Comparison of ENCODE assay signal across 1 cellular context in genomic region chr4:26936284-26937065, GRCh38.
TF ChIP-seq lines count a peak whose summit lies in the region.

No MANE protein-coding gene starts in this region.

TF ChIP-seq in HepG2, 621 proteins besides CTCF, POLR2A, EP300 and RAD21 (continued from another document):
- TF ChIP-seq AHDC1 (CRISPR knock-in tag; IDR thresholded peaks at IDR 0.05; ENCODE audit: borderline replicate concordance) (peak; percentile 50; the same call in 1 of the 2 replicates), SALL1 (CRISPR knock-in tag; IDR thresholded peaks at IDR 0.05) (peak; percentile 70), ARID5B (CRISPR knock-in tag; IDR thresholded peaks at IDR 0.05) (peak; percentile 84), ZNF292 (CRISPR knock-in tag; IDR thresholded peaks at IDR 0.05; ENCODE audit: borderline replicate concordance, low read depth) (peak; percentile 76), HDAC2 (CRISPR knock-in tag; IDR thresholded peaks at IDR 0.05) (0 out of 2 replicates have a peak, but pooled peaks have one; percentile 27), ATF1 (CRISPR knock-in tag; IDR thresholded peaks at IDR 0.05) (no peak), NFE2 (CRISPR knock-in tag; IDR thresholded peaks at IDR 0.05) (no peak), ZNF800 (CRISPR knock-in tag; IDR thresholded peaks at IDR 0.05) (no peak), ZKSCAN5 (CRISPR knock-in tag; IDR thresholded peaks at IDR 0.05) (no peak), ARNT (IDR thresholded peaks at IDR 0.05) (no peak), MXD4 (CRISPR knock-in tag; IDR thresholded peaks at IDR 0.05) (peak; percentile 49; the same call in 1 of the 2 replicates), HNRNPH1 (optimal IDR thresholded peaks at IDR 0.05; ENCODE audit: low read depth, low read length) (no peak), ZFX (CRISPR knock-in tag; IDR thresholded peaks at IDR 0.05; ENCODE audit: low read depth) (no peak), MBD4 (IDR thresholded peaks at IDR 0.05; ENCODE audit: borderline replicate concordance, low read length) (no peak), ZNF614 (CRISPR knock-in tag; IDR thresholded peaks at IDR 0.05; ENCODE audit: borderline replicate concordance) (0 out of 2 replicates have a peak, but pooled peaks have one; percentile 33)
TF ChIP-seq in HepG2: peak in this region for 55.
